8 cellular contexts compared by ENCODE assay signal in genomic region chr15:40743921-40744809, GRCh38. TPM values are rescaled to one million over a fixed set of nuclear protein-coding genes. Genes with fewer than 3 reads are reported as not detected.
DNase-seq lines count a peak whose midpoint lies in the region; ATAC-seq and TF ChIP-seq lines count a peak whose summit lies in the region.

No MANE protein-coding gene starts in this region.

- peaks cover 0 to 22% (median 6%) of the 10 kb centered on the region in 3 donors for H3K4me1 Mint-ChIP-seq in T-cell

- no peaks in the 10 kb centered on the region for H3K27me3 Mint-ChIP-seq in T-cell

- H3K27ac Mint-ChIP-seq in T-cell: peak overlapping the region; percentile 91 to 93

- DNase-seq in T-cell: peak in 33 of 34 experiments; percentile 33 to 70 (median 55)
- peak; percentile 75 for DNase-seq in central memory CD4-positive, alpha-beta T cell
- no peak for DNase-seq in retinal pigment epithelial cell (ENCODE audit: low read depth)
- no peak for DNase-seq in NCI-H187 (lab: John Stamatoyannopoulos, UW)
- no peak for DNase-seq in NCI-H226
- DNase-seq in GM20000 (ENCODE audit: low spot score): no peak

- CTCF ChIA-PET in T-cell (lab: Charles Lee): interaction anchor here in 1 of 2 donors (0.6 to 2.0 kb wide), 11 partner anchors 9 to 155 kb away, joined by 3 to 14 read pairs (median 7); partner anchors contain the start of genes RAD51 and VPS18

- TF ChIP-seq CTCF in retinal pigment epithelial cell (conservative IDR thresholded peaks at IDR 0.05; ENCODE audit: low read depth, low read length) (peak; percentile 27), GM20000 (IDR thresholded peaks at IDR 0.05; ENCODE audit: extremely low read depth, missing control alignments) (no peak)

- POLR2A ChIA-PET in T-cell (lab: Charles Lee): interaction anchor here (0.5 to 1.3 kb wide), 9 partner anchors 10 to 179 kb away, joined by 3 to 7 read pairs (median 3); partner anchors contain the start of genes CCDC32 (in 1 of the 2) and RAD51 (in 1 of the 2)

- ATAC-seq in GM21786 (IDR thresholded peaks at IDR 0.05; ENCODE audit: unreplicated experiment): peak; percentile 68
- ATAC-seq in T-cell (replicated peaks in 1 of 4): peak; percentile 90 to 99 (median 94)
- no peak for ATAC-seq in GM18861 (IDR thresholded peaks at IDR 0.05; ENCODE audit: unreplicated experiment)

- peaks cover 34% of the 10 kb centered on the region for H3K36me3 Mint-ChIP-seq in T-cell

- H3K4me3 Mint-ChIP-seq in T-cell: no peak overlapping the region

- no peak overlapping the region for H3K4me3 ChIP-seq in retinal pigment epithelial cell (ENCODE audit: low read length)

- H3K9me3 Mint-ChIP-seq in T-cell: no peaks in the 10 kb centered on the region

RNA-seq across cellular contexts. Expression of gene RMDN3, which starts 10.9 kb away (rescaled TPM):
- 10 to 100 TPM; 23.9 to 32.3 (median 26.9) TPM for total RNA-seq in T-cell

RNA-seq across cellular contexts. Expression of gene GCHFR, which starts 19.7 kb away (rescaled TPM):
- total RNA-seq in T-cell: 10 to 100 TPM; 13.7 to 29.9 (median 28.4) TPM

RNA-seq across cellular contexts. Expression of gene C15orf62, which starts 25.6 kb away (rescaled TPM):
- total RNA-seq in T-cell: 1 to 10 TPM in 4 of 5 donors, under 1 TPM in 1; 0.60 to 3.2 (median 2.4) TPM

RNA-seq across cellular contexts. Expression of gene RAD51, which starts 49.2 kb away (rescaled TPM):
- total RNA-seq in T-cell: 1 to 10 TPM in 4 of 5 donors, under 1 TPM in 1; 0.85 to 2.5 (median 1.2) TPM

Comparison
In these comparisons a context has a peak if more than half of its experiments do, and no peak if none do; other contexts are left out.
1. DNase-seq: peak in T-cell (33 of 34) and central memory CD4-positive, alpha-beta T cell (single experiment); none in retinal pigment epithelial cell (single experiment), NCI-H187 (0 of 2), NCI-H226 (single experiment) and GM20000 (single experiment).